In genomic region chr4:111963158-111963557, GRCh38 we compare ENCODE assay signal across 16 cellular contexts.
DNase-seq lines count a peak whose midpoint lies in the region; ATAC-seq and TF ChIP-seq lines count a peak whose summit lies in the region.
"Had no signal": no experiment of that assay in that cellular context is flagged by ENCODE, and none has a peak within 500 bp of the region (broad histone marks: within the 10 kb centered on the region; RNA-seq: fewer than 3 reads in every experiment).

No MANE protein-coding gene starts in this region.

- H3K4me3 ChIP-seq in WERI-Rb-1 (ENCODE audit: low read depth, low read length) = no peak overlapping the region

- no peaks in the 10 kb centered on the region for H3K27me3 Mint-ChIP-seq in immature natural killer cell (ENCODE audit: low read depth in 3 of 3)
- H3K27me3 Mint-ChIP-seq in stimulated activated naive CD8-positive, alpha-beta T cell treated with anti-CD3 and anti-CD28 coated beads, Interleukin-15, amount 100 ng/mL, for 72 hours = no peaks in the 10 kb centered on the region
- H3K27me3 Mint-ChIP-seq: CD4-positive, alpha-beta memory T cell had no signal

- H3K27ac Mint-ChIP-seq in immature natural killer cell = no peak overlapping the region
- no peak overlapping the region for H3K27ac Mint-ChIP-seq in stimulated activated naive CD8-positive, alpha-beta T cell treated with anti-CD3 and anti-CD28 coated beads, Interleukin-15, amount 100 ng/mL, for 72 hours
- H3K27ac Mint-ChIP-seq: CD4-positive, alpha-beta memory T cell; T-helper 1 cell treated with Interleukin-12 subunit alpha and Interleukin-12 subunit beta and Interleukin-4 antibody, amounts not matched to agents 30 μg/mL and 1 μg/mL, for 36 hours had no signal

- no peaks in the 10 kb centered on the region for H3K36me3 Mint-ChIP-seq in immature natural killer cell
- H3K36me3 Mint-ChIP-seq: CD4-positive, alpha-beta memory T cell had no signal

- no peaks in the 10 kb centered on the region for H3K4me1 Mint-ChIP-seq in immature natural killer cell
- no peaks in the 10 kb centered on the region for H3K4me1 Mint-ChIP-seq in stimulated activated naive CD8-positive, alpha-beta T cell treated with anti-CD3 and anti-CD28 coated beads, Interleukin-15, amount 100 ng/mL, for 72 hours
- H3K4me1 Mint-ChIP-seq: CD4-positive, alpha-beta memory T cell had no signal

- H3K4me3 Mint-ChIP-seq in immature natural killer cell = no peak overlapping the region
- no peak overlapping the region for H3K4me3 Mint-ChIP-seq in stimulated activated naive CD8-positive, alpha-beta T cell treated with anti-CD3 and anti-CD28 coated beads, Interleukin-15, amount 100 ng/mL, for 72 hours
- H3K4me3 Mint-ChIP-seq: CD4-positive, alpha-beta memory T cell; T-helper 1 cell treated with Interleukin-12 subunit alpha and Interleukin-12 subunit beta and Interleukin-4 antibody, amounts not matched to agents 30 μg/mL and 1 μg/mL, for 36 hours had no signal

- peak; percentile 33 for ATAC-seq in GM18861 (IDR thresholded peaks at IDR 0.05; ENCODE audit: unreplicated experiment)
- peak; percentile 22 for ATAC-seq in GM19463 (IDR thresholded peaks at IDR 0.05; ENCODE audit: unreplicated experiment)
- ATAC-seq in HG02938 (IDR thresholded peaks at IDR 0.05; ENCODE audit: unreplicated experiment) = peak; percentile 45
- no peak for ATAC-seq in stimulated activated naive CD8-positive, alpha-beta T cell treated with anti-CD3 and anti-CD28 coated beads, Interleukin-15, amount 100 ng/mL, for 72 hours

- no peak for TF ChIP-seq CTCF in WERI-Rb-1 (IDR thresholded peaks at IDR 0.05; ENCODE audit: low read depth, low read length)

- H3K9me3 Mint-ChIP-seq in immature natural killer cell = peaks cover 0 to 5% (median 0%) of the 10 kb centered on the region in 6 donors
- no peaks in the 10 kb centered on the region for H3K9me3 Mint-ChIP-seq in stimulated activated naive CD8-positive, alpha-beta T cell treated with anti-CD3 and anti-CD28 coated beads, Interleukin-15, amount 100 ng/mL, for 72 hours
- H3K9me3 Mint-ChIP-seq: T-helper 1 cell treated with Interleukin-12 subunit alpha and Interleukin-12 subunit beta and Interleukin-4 antibody, amounts not matched to agents 30 μg/mL and 1 μg/mL, for 36 hours had no signal

- no peaks in the 10 kb centered on the region for H3K27me3 ChIP-seq in WERI-Rb-1 (ENCODE audit: insufficient read depth, low read depth, severe bottlenecking)
- H3K27me3 ChIP-seq: BE2C had no signal

- H3K27ac ChIP-seq in WERI-Rb-1 = peak overlapping the region; percentile 18

- no peaks in the 10 kb centered on the region; the same call in 1 of the 2 replicates for H3K36me3 ChIP-seq in WERI-Rb-1
- H3K36me3 ChIP-seq: BE2C had no signal

- peaks cover 8% of the 10 kb centered on the region for H3K9me3 ChIP-seq in WERI-Rb-1 (ENCODE audit: severe bottlenecking)
- H3K9me3 ChIP-seq: BE2C had no signal

- DNase-seq in WERI-Rb-1 = no peak
- DNase-seq in NCI-H2081 treated with DMSO at 0.1 percent for 48 hours (lab: John Stamatoyannopoulos, UW) = no peak
- DNase-seq in NCI-H2171 treated with DMSO at 0.1 percent for 48 hours (lab: John Stamatoyannopoulos, UW) = no peak
- no peak for DNase-seq in immature natural killer cell
- no peak for DNase-seq in stimulated activated naive CD8-positive, alpha-beta T cell treated with anti-CD3 and anti-CD28 coated beads, Interleukin-15, amount 100 ng/mL, for 72 hours
- DNase-seq: BE2C; CD4-positive, alpha-beta memory T cell; DND-41; NCI-H187; NCI-H526 treated with DMSO at 0.1 percent for 48 hours; RPMI8226; SIG-M5 had no signal
